In genomic region chr17:13029340-13029739, GRCh38 we compare ENCODE assay signal across 20 cellular contexts.
"Had no signal": no experiment of that assay in that cellular context is flagged by ENCODE, and none has a peak within 500 bp of the region (broad histone marks: within the 10 kb centered on the region; RNA-seq: fewer than 3 reads in every experiment).

No MANE protein-coding gene starts in this region.

- FAIRE-seq: K562 had no signal

- H3K4me3 ChIP-seq: K562 had no signal

- H3K4me3 Mint-ChIP-seq: IgD-negative memory B cell had no signal

- H3K9ac ChIP-seq: KMS-11 had no signal

- H3K27ac ChIP-seq: KMS-11, RWPE1 had no signal

- H3K27me3 Mint-ChIP-seq: IgD-negative memory B cell had no signal

- H3K36me3 Mint-ChIP-seq: IgD-negative memory B cell had no signal

- DNase-seq: Kasumi-1, MM.1S, NCI-H1092 treated with DMSO at 0.1 percent for 48 hours, NCI-H1436, NCI-H187, NCI-H2029, NCI-H2081 treated with DMSO at 0.1 percent for 48 hours, NCI-H226, NCI-H446, NCI-H510A, NCI-H524 treated with DMSO at 0.1 percent for 48 hours, NCI-H69, NCI-H774, PC-3, SHP77, T-helper 1 cell had no signal

- H3K4me2 ChIP-seq: KMS-11 had no signal
